In the genomic region with DNA sequence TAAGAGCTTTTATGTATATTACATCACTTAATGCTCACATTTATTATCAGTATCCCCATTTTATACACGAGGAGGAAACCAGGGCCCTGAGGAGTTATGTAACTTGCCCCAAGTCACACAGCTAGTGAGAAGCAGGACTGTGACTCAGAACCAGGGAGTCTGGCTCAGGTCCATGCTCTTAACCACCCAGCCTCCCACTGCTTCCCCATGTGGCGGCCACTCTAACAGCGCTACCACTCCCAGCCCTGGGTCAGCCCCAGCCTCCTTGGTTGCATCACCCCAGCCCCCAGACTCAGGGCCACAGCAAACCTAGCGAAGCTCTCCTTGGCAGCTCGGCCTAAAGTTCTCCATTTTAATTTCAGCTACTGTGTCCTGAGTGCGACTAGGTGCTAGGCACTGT, we compare ENCODE assay signal across 21 cellular contexts.
DNase-seq lines count a peak whose midpoint lies in the region; ATAC-seq, FAIRE-seq and TF ChIP-seq lines count a peak whose summit lies in the region.
"Had no signal": no experiment of that assay in that cellular context is flagged by ENCODE, and none has a peak within 500 bp of the region (broad histone marks: within the 10 kb centered on the region; RNA-seq: fewer than 3 reads in every experiment).

No MANE protein-coding gene starts in this region.

- peaks cover 3% of the 10 kb centered on the region for H3K27me3 Mint-ChIP-seq in activated CD4-positive, alpha-beta T cell treated with anti-CD3 and anti-CD28 coated beads, Interleukin-2, amount 10 ng/mL, durations not matched to agents 7 days and 5 days

- H3K9me3 ChIP-seq in sigmoid colon, result no peaks in the 10 kb centered on the region

- POLR2A ChIA-PET in activated CD4-positive, alpha-beta T cell treated with anti-CD3 and anti-CD28 coated beads, Interleukin-2, amount 10 ng/mL, durations not matched to agents 7 days and 5 days (lab: Charles Lee), result no interaction called here

- no peak for ATAC-seq in stimulated activated effector memory CD8-positive, alpha-beta T cell treated with anti-CD3 and anti-CD28 coated beads, Interleukin-12 subunit alpha, Interleukin-12 subunit beta, amount 100 ng/mL, for 72 hours
- no peak for ATAC-seq in HG03571 (IDR thresholded peaks at IDR 0.05; ENCODE audit: unreplicated experiment)
- ATAC-seq: activated CD4-positive, CD25-positive, alpha-beta regulatory T cell treated with anti-CD3 and anti-CD28 coated beads, Interleukin-2, amount 50 U/mL, for 24 hours; Panc1; stimulated activated naive CD8-positive, alpha-beta T cell treated with anti-CD3 and anti-CD28 coated beads, Interleukin-15, Interleukin-2, amounts not matched to agents 100 U/mL and 50 U/mL, for 24 hours had no signal

- H3K36me3 ChIP-seq in bronchial epithelial cell (ENCODE audit: control insufficient read depth, insufficient read depth, low read length), result no peaks in the 10 kb centered on the region
- H3K36me3 ChIP-seq in sigmoid colon, result no peaks in the 10 kb centered on the region

- no peaks in the 10 kb centered on the region for H3K4me1 Mint-ChIP-seq in activated CD4-positive, alpha-beta T cell treated with anti-CD3 and anti-CD28 coated beads, Interleukin-2, amount 10 ng/mL, durations not matched to agents 7 days and 5 days
- H3K4me1 Mint-ChIP-seq in stimulated activated effector memory CD8-positive, alpha-beta T cell treated with anti-CD3 and anti-CD28 coated beads, Interleukin-12 subunit alpha, Interleukin-12 subunit beta, amount 100 ng/mL, for 72 hours, result peaks cover 15% of the 10 kb centered on the region

- CTCF ChIA-PET in activated CD4-positive, alpha-beta T cell treated with anti-CD3 and anti-CD28 coated beads, Interleukin-2, amount 10 ng/mL, durations not matched to agents 7 days and 5 days (lab: Charles Lee), result interaction anchor here (0.5 to 2.6 kb wide), 4 partner anchors 11 to 821 kb away, joined by 3 to 22 read pairs (median 4); no protein-coding TSS in a partner anchor

- DNase-seq in ELR (ENCODE audit: low read depth), result peak; percentile 46
- DNase-seq in MV-4-11 (lab: John Stamatoyannopoulos, UW), result peak; percentile 89
- DNase-seq in bronchial epithelial cell (ENCODE audit: low read depth), result peak; percentile 14
- peak; percentile 8 for DNase-seq in sigmoid colon
- DNase-seq in NCI-H1694 treated with DMSO at 0.1 percent for 48 hours (lab: John Stamatoyannopoulos, UW), result no peak
- no peak for DNase-seq in activated CD4-positive, alpha-beta T cell treated with anti-CD3 and anti-CD28 coated beads, Interleukin-2, amount 10 ng/mL, durations not matched to agents 7 days and 5 days
- no peak for DNase-seq in stimulated activated effector memory CD8-positive, alpha-beta T cell treated with anti-CD3 and anti-CD28 coated beads, Interleukin-12 subunit alpha, Interleukin-12 subunit beta, amount 100 ng/mL, for 72 hours (ENCODE audit: low spot score in 2 of 2)
- DNase-seq: activated CD8-positive, alpha-beta memory T cell treated with anti-CD3 and anti-CD28 coated beads, Interleukin-2, amount 50 U/mL, for 4 hours; activated naive CD8-positive, alpha-beta T cell treated with anti-CD3 and anti-CD28 coated beads, Interleukin-2, amount 10 ng/mL, durations not matched to agents 7 days and 5 days; GOT3; NCI-H1436; NCI-H524 treated with DMSO at 0.1 percent for 48 hours; small intestine; stimulated activated naive CD8-positive, alpha-beta T cell treated with anti-CD3 and anti-CD28 coated beads, Interleukin-15, Interleukin-2, amounts not matched to agents 100 U/mL and 50 U/mL, for 24 hours had no signal

- H3K4me3 ChIP-seq in bronchial epithelial cell (ENCODE audit: low read depth, low read length), result no peak overlapping the region
- H3K4me3 ChIP-seq in sigmoid colon, result no peak overlapping the region

- H3K27ac Mint-ChIP-seq in activated CD4-positive, alpha-beta T cell treated with anti-CD3 and anti-CD28 coated beads, Interleukin-2, amount 10 ng/mL, durations not matched to agents 7 days and 5 days, result no peak overlapping the region
- H3K27ac Mint-ChIP-seq in stimulated activated effector memory CD8-positive, alpha-beta T cell treated with anti-CD3 and anti-CD28 coated beads, Interleukin-12 subunit alpha, Interleukin-12 subunit beta, amount 100 ng/mL, for 72 hours, result no peak overlapping the region
- H3K27ac Mint-ChIP-seq: activated naive CD8-positive, alpha-beta T cell treated with anti-CD3 and anti-CD28 coated beads, Interleukin-2, amount 10 ng/mL, durations not matched to agents 7 days and 5 days had no signal

- no peaks in the 10 kb centered on the region for H3K36me3 Mint-ChIP-seq in activated CD4-positive, alpha-beta T cell treated with anti-CD3 and anti-CD28 coated beads, Interleukin-2, amount 10 ng/mL, durations not matched to agents 7 days and 5 days (ENCODE audit: low read depth)
- peaks cover 5% of the 10 kb centered on the region for H3K36me3 Mint-ChIP-seq in stimulated activated effector memory CD8-positive, alpha-beta T cell treated with anti-CD3 and anti-CD28 coated beads, Interleukin-12 subunit alpha, Interleukin-12 subunit beta, amount 100 ng/mL, for 72 hours
- H3K36me3 Mint-ChIP-seq: activated naive CD8-positive, alpha-beta T cell treated with anti-CD3 and anti-CD28 coated beads, Interleukin-2, amount 10 ng/mL, durations not matched to agents 7 days and 5 days had no signal

- TF ChIP-seq POLR2A in sigmoid colon (IDR thresholded peaks at IDR 0.05), result no peak

- intact Hi-C loops in sigmoid colon (cut with DNase I), result loop anchor here (10.0 kb wide), 1 partner anchor 70 kb away; no protein-coding TSS in a partner anchor

- H3K27me3 ChIP-seq in bronchial epithelial cell (ENCODE audit: control insufficient read depth, insufficient read depth, low read length) (peaks cover 6% of the 10 kb centered on the region), sigmoid colon (no peaks in the 10 kb centered on the region)

- TF ChIP-seq EP300 in sigmoid colon (IDR thresholded peaks at IDR 0.05), result no peak

- H3K27ac ChIP-seq in sigmoid colon, result no peak overlapping the region
- H3K27ac ChIP-seq: C4-2B had no signal

- no peak overlapping the region for H3K4me3 Mint-ChIP-seq in activated CD4-positive, alpha-beta T cell treated with anti-CD3 and anti-CD28 coated beads, Interleukin-2, amount 10 ng/mL, durations not matched to agents 7 days and 5 days
- H3K4me3 Mint-ChIP-seq in stimulated activated effector memory CD8-positive, alpha-beta T cell treated with anti-CD3 and anti-CD28 coated beads, Interleukin-12 subunit alpha, Interleukin-12 subunit beta, amount 100 ng/mL, for 72 hours, result no peak overlapping the region
- H3K4me3 Mint-ChIP-seq: activated naive CD8-positive, alpha-beta T cell treated with anti-CD3 and anti-CD28 coated beads, Interleukin-2, amount 10 ng/mL, durations not matched to agents 7 days and 5 days had no signal

- no peak for FAIRE-seq in bronchial epithelial cell (lab: Jason Lieb, UNC)
- FAIRE-seq: endothelial cell of umbilical vein, keratinocyte, small intestine, urothelium cell line had no signal

- no peaks in the 10 kb centered on the region for H3K4me1 ChIP-seq in sigmoid colon

- no peaks in the 10 kb centered on the region for H3K9me3 Mint-ChIP-seq in activated CD4-positive, alpha-beta T cell treated with anti-CD3 and anti-CD28 coated beads, Interleukin-2, amount 10 ng/mL, durations not matched to agents 7 days and 5 days
- H3K9me3 Mint-ChIP-seq in stimulated activated effector memory CD8-positive, alpha-beta T cell treated with anti-CD3 and anti-CD28 coated beads, Interleukin-12 subunit alpha, Interleukin-12 subunit beta, amount 100 ng/mL, for 72 hours, result no peaks in the 10 kb centered on the region
- H3K9me3 Mint-ChIP-seq: activated naive CD8-positive, alpha-beta T cell treated with anti-CD3 and anti-CD28 coated beads, Interleukin-2, amount 10 ng/mL, durations not matched to agents 7 days and 5 days had no signal

- no peak for TF ChIP-seq CTCF in bronchial epithelial cell (IDR thresholded peaks at IDR 0.05; ENCODE audit: insufficient read depth, low read length, severe bottlenecking)
- TF ChIP-seq CTCF in sigmoid colon (IDR thresholded peaks at IDR 0.05), result no peak

- 88 to 89% methylated on average over 6 of the region's 6 CpGs for WGBS in sigmoid colon, 2 donors

Comparison
In these comparisons a context has a peak if more than half of its experiments do, and no peak if none do; other contexts are left out.
1. DNase-seq: peak in ELR (single experiment), MV-4-11 (single experiment), bronchial epithelial cell (single experiment) and sigmoid colon (single experiment); none in NCI-H1694 treated with DMSO at 0.1 percent for 48 hours (single experiment), activated CD4-positive, alpha-beta T cell treated with anti-CD3 and anti-CD28 coated beads, Interleukin-2, amount 10 ng/mL, durations not matched to agents 7 days and 5 days (single experiment) and stimulated activated effector memory CD8-positive, alpha-beta T cell treated with anti-CD3 and anti-CD28 coated beads, Interleukin-12 subunit alpha, Interleukin-12 subunit beta, amount 100 ng/mL, for 72 hours (0 of 2).